In the genomic region with DNA sequence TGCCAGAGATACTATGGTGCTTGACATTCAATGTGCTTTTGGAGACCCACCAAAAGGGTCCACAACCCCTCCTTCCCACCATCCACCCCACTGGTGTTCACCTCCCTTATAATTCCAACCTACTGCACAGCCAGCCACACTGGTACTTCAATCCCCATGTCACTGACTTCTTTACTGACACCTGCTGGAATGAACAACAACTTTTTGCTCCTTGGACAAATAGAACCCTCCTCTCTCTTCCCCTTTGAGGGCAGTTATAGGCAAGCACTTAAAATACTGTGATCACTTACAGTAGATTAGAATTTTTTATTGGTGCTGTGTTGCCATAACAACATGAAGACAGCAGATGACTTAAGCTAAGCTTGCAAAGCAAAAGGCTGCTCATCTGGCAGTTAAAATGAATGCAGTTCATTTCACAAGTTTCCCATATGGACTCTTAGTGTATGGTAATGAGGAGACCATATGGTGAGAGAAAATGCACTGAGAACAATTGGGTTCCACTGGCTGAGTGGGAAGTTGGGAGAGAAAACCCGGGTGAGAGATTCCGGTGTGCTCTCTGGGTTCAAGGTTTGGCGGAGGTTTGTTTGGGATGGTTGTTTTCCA, we compare ENCODE assay signal across 12 cellular contexts.
DNase-seq lines count a peak whose midpoint lies in the region; ATAC-seq and TF ChIP-seq lines count a peak whose summit lies in the region.
"Had no signal": no experiment of that assay in that cellular context is flagged by ENCODE, and none has a peak within 500 bp of the region (broad histone marks: within the 10 kb centered on the region; RNA-seq: fewer than 3 reads in every experiment).

No MANE protein-coding gene starts in this region.

- H3K4me3 Mint-ChIP-seq in activated B cell treated with CpG ODN at 0.5 μM for 24 hours (no peak overlapping the region), naive B cell (peak overlapping the region in 1 of 8 donors; percentile 6)

- no peak overlapping the region for H3K27ac ChIP-seq in left ventricle myocardium inferior (replicated peaks)

- POLR2A ChIA-PET in activated B cell treated with CpG ODN at 0.5 μM for 24 hours (lab: Charles Lee), result no interaction called here

- H3K27me3 Mint-ChIP-seq in activated B cell treated with CpG ODN at 0.5 μM for 24 hours, result no peaks in the 10 kb centered on the region
- H3K27me3 Mint-ChIP-seq in naive B cell, result no peaks in the 10 kb centered on the region

- CTCF ChIA-PET in activated B cell treated with CpG ODN at 0.5 μM for 24 hours (lab: Charles Lee), result no interaction called here

- peaks cover 8% of the 10 kb centered on the region for H3K36me3 ChIP-seq in left ventricle myocardium inferior

- no peaks in the 10 kb centered on the region for H3K27me3 ChIP-seq in left ventricle myocardium inferior (ENCODE audit: low read depth)

- H3K4me1 Mint-ChIP-seq in activated B cell treated with CpG ODN at 0.5 μM for 24 hours (peaks cover 29% of the 10 kb centered on the region), naive B cell (peaks cover 12 to 25% (median 12%) of the 10 kb centered on the region in 3 donors)

- H3K9me3 ChIP-seq in left ventricle myocardium inferior (replicated peaks), result no peaks in the 10 kb centered on the region

- H3K9me3 Mint-ChIP-seq in activated B cell treated with CpG ODN at 0.5 μM for 24 hours, result no peaks in the 10 kb centered on the region
- H3K9me3 Mint-ChIP-seq in naive B cell, result no peaks in the 10 kb centered on the region

- H3K4me3 ChIP-seq in NB4 (ENCODE audit: low read depth, low read length) (no peak overlapping the region), left ventricle myocardium inferior (no peak overlapping the region)

- no peak for TF ChIP-seq POLR2A in NB4 (IDR thresholded peaks at IDR 0.05; ENCODE audit: extremely low read depth, insufficient read length)

- TF ChIP-seq CTCF in NB4 (IDR thresholded peaks at IDR 0.05; ENCODE audit: low read depth, low read length), result no peak
- TF ChIP-seq CTCF in activated B cell treated with CpG ODN at 0.5 μM for 24 hours (IDR thresholded peaks at IDR 0.05), result no peak
- no peak for TF ChIP-seq CTCF in left ventricle myocardium inferior (IDR thresholded peaks at IDR 0.05; ENCODE audit: borderline replicate concordance)

- peak; percentile 2 for DNase-seq in DMS53 treated with DMSO at 0.1 percent for 48 hours (lab: John Stamatoyannopoulos, UW; ENCODE audit: unreplicated experiment)
- DNase-seq in NB4 (ENCODE audit: low read depth), result peak; percentile 19
- no peak for DNase-seq in activated B cell treated with CpG ODN at 0.5 μM for 24 hours
- DNase-seq in naive B cell, result no peak
- DNase-seq in left ventricle myocardium inferior, result no peak
- DNase-seq in NCI-H1930 (lab: John Stamatoyannopoulos, UW), result no peak
- no peak for DNase-seq in 8988T
- DNase-seq: activated CD4-positive, alpha-beta T cell treated with anti-CD3 and anti-CD28 coated beads, Interleukin-2, amount 50 U/mL, for 4 hours; activated gamma-delta T cell treated with Interleukin-2 at 50 U/mL for 16 hours; midbrain; substantia nigra had no signal

- H3K36me3 Mint-ChIP-seq in activated B cell treated with CpG ODN at 0.5 μM for 24 hours (ENCODE audit: low read depth) (peaks cover 84% of the 10 kb centered on the region), naive B cell (peaks cover 34 to 40% of the 10 kb centered on the region in 2 donors)

- intact Hi-C loops in activated B cell treated with CpG ODN at 0.5 μM for 24 hours (cut with micrococcal nuclease) (loop anchor here (1.0 kb wide), 1 partner anchor 550 kb away; no protein-coding TSS in a partner anchor), left ventricle myocardium inferior (cut with micrococcal nuclease) (no loop called here)

- ATAC-seq in activated B cell treated with CpG ODN at 0.5 μM for 24 hours (ENCODE audit: low read depth) (no peak), naive B cell (ENCODE audit: low read depth in 2 of 2) (peak; percentile 46 to 52), HG03175 (IDR thresholded peaks at IDR 0.05; ENCODE audit: unreplicated experiment) (no peak)

- H3K4me1 ChIP-seq in left ventricle myocardium inferior, result peaks cover 52% of the 10 kb centered on the region

- peak overlapping the region; percentile 19 for H3K27ac Mint-ChIP-seq in activated B cell treated with CpG ODN at 0.5 μM for 24 hours
- H3K27ac Mint-ChIP-seq in naive B cell, result peak overlapping the region in 5 of 6 donors; percentile 22 to 68 (median 36)

Comparison
In these comparisons a context has a peak if more than half of its experiments do, and no peak if none do; other contexts are left out.
1. DNase-seq: peak in DMS53 treated with DMSO at 0.1 percent for 48 hours (single experiment) and NB4 (single experiment); none in activated B cell treated with CpG ODN at 0.5 μM for 24 hours (single experiment), naive B cell (single experiment), left ventricle myocardium inferior (single experiment), NCI-H1930 (0 of 2) and 8988T (single experiment).
2. ATAC-seq: peak in naive B cell (2 of 2); none in activated B cell treated with CpG ODN at 0.5 μM for 24 hours (single experiment) and HG03175 (single experiment).